In the genomic region with DNA sequence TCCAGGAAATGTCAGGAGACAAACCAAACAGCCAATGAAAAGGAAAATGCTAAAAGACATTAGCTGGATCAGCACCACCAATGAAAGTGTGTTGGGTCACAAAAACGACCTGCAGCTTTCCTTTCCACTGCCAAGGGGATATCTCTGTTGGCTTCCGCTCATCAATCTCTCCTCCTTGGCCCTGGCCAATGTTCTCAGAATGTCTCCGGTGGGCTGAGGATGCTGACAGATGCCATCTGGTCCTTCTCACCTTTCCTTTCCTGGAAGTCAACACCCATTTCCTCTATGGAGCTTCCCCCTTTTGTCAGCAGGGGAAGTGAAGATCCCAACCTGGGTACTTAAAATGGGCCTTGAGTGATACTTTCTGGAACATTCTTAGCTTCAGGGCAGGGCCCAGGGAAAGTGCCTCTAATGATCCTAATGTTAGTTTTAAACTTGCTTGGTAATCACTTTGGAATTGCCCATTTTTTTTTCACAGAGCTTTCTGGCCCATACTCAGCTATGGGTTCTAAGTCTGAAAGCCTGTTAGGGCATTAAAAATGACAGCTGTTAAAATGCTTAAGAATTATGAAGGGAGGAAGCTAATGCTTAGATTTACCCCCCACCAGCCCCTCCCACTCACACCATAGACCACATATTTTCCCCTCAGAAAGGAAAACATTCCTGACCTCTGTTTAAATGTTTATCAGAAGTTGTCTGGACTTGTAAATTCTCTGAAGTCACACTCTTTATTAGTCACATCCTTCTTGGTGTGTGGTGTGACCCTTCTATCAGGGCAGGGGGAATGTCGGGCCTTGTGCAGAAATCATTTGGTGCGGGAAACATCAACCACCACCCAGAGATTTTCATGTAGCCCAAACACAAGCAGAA, we compare ENCODE assay signal across 11 cellular contexts. TPM values are rescaled to one million over a fixed set of nuclear protein-coding genes. Genes with fewer than 3 reads are reported as not detected.
A peak's percentile ranks its signal among the peaks of the same experiment; 100 is the strongest.
DNase-seq lines count a peak whose midpoint lies in the region; ATAC-seq and FAIRE-seq lines count a peak whose summit lies in the region.
"Had no signal": no experiment of that assay in that cellular context is flagged by ENCODE, and none has a peak within 500 bp of the region (broad histone marks: within the 10 kb centered on the region; RNA-seq: fewer than 3 reads in every experiment).

No MANE protein-coding gene starts in this region.

- peaks cover 2 to 3% of the 10 kb centered on the region in 2 donors for H3K4me1 ChIP-seq in esophagus (ENCODE audit: control insufficient read depth in 2 of 2, insufficient read depth in 2 of 2, low read length in 1 of 2)

- DNase-seq in ACHN: peak; percentile 81
- DNase-seq in RCC 7860 (ENCODE audit: low spot score): peak; percentile 95
- peak; percentile 69 for DNase-seq in natural killer cell treated with Interleukin-12 subunit alpha and Interleukin-12 subunit beta and Interleukin-15 and Interleukin-18, amount 100 ng/mL, for 72 hours (ENCODE audit: low spot score)
- DNase-seq in NCI-H526 treated with DMSO at 0.1 percent for 48 hours (lab: John Stamatoyannopoulos, UW): no peak
- no peak for DNase-seq in activated T-cell treated with anti-CD3 and anti-CD28 coated beads, Interleukin-2, amount 50 U/mL, for 1 hour
- DNase-seq: stimulated activated CD4-positive, alpha-beta T cell treated with anti-CD3 and anti-CD28 coated beads, Interleukin-2, amount 100 ng/mL, for 48 hours had no signal

- peak overlapping the region; percentile 87 to 99 for H3K27ac Mint-ChIP-seq in natural killer cell treated with Interleukin-12 subunit alpha and Interleukin-12 subunit beta and Interleukin-15 and Interleukin-18, amount 100 ng/mL, for 72 hours
- H3K27ac Mint-ChIP-seq: activated naive CD8-positive, alpha-beta T cell had no signal

- ATAC-seq in natural killer cell treated with Interleukin-12 subunit alpha and Interleukin-12 subunit beta and Interleukin-15 and Interleukin-18, amount 100 ng/mL, for 72 hours: peak; percentile 77 to 86
- ATAC-seq in GM19035 (IDR thresholded peaks at IDR 0.05; ENCODE audit: unreplicated experiment) (no peak), HG02571 (IDR thresholded peaks at IDR 0.05; ENCODE audit: unreplicated experiment) (no peak)

- peaks cover 56 to 70% of the 10 kb centered on the region in 2 donors for H3K4me1 Mint-ChIP-seq in natural killer cell treated with Interleukin-12 subunit alpha and Interleukin-12 subunit beta and Interleukin-15 and Interleukin-18, amount 100 ng/mL, for 72 hours (ENCODE audit: low read depth in 2 of 2)

- no peaks in the 10 kb centered on the region for H3K9me3 Mint-ChIP-seq in natural killer cell treated with Interleukin-12 subunit alpha and Interleukin-12 subunit beta and Interleukin-15 and Interleukin-18, amount 100 ng/mL, for 72 hours

- peak overlapping the region; percentile 68 for H3K4me3 Mint-ChIP-seq in natural killer cell treated with Interleukin-12 subunit alpha and Interleukin-12 subunit beta and Interleukin-15 and Interleukin-18, amount 100 ng/mL, for 72 hours
- H3K4me3 Mint-ChIP-seq: activated naive CD8-positive, alpha-beta T cell had no signal

- no peak overlapping the region for H3K4me3 ChIP-seq in esophagus (ENCODE audit: low read depth in 1 of 2, low read length in 2 of 2)

- H3K27me3 Mint-ChIP-seq in natural killer cell treated with Interleukin-12 subunit alpha and Interleukin-12 subunit beta and Interleukin-15 and Interleukin-18, amount 100 ng/mL, for 72 hours: no peaks in the 10 kb centered on the region

- H3K27me3 ChIP-seq in esophagus (ENCODE audit: control insufficient read depth in 1 of 2, insufficient read depth in 2 of 2, low read length in 2 of 2): no peaks in the 10 kb centered on the region

- H3K36me3 ChIP-seq in esophagus (ENCODE audit: control insufficient read depth in 2 of 2, insufficient read depth in 2 of 2, low read length in 1 of 2): no peaks in the 10 kb centered on the region

- WGBS in esophagus, 2 donors: 40 to 56% methylated on average over 5 of the region's 5 CpGs

- peak overlapping the region; percentile 61 to 74 for H3K27ac ChIP-seq in esophagus (ENCODE audit: low read depth in 2 of 2, low read length in 1 of 2)
- H3K27ac ChIP-seq: C4-2B had no signal

- in situ Hi-C loops in ACHN (cut with HindIII; ENCODE audit: low pct_ligation_motif_present, low pct_unique_long_range_greater_than_20kb, low sequenced_read_pairs): no loop called here

- H3K36me3 Mint-ChIP-seq in natural killer cell treated with Interleukin-12 subunit alpha and Interleukin-12 subunit beta and Interleukin-15 and Interleukin-18, amount 100 ng/mL, for 72 hours: no peaks in the 10 kb centered on the region
- H3K36me3 Mint-ChIP-seq: activated naive CD8-positive, alpha-beta T cell had no signal

- peak; percentile 98 for FAIRE-seq in RCC 7860 (lab: Jason Lieb, UNC)

- H3K9me3 ChIP-seq in esophagus (ENCODE audit: control insufficient read depth in 2 of 2, insufficient read depth in 1 of 2, low read depth in 1 of 2, low read length in 1 of 2): no peaks in the 10 kb centered on the region

RNA-seq across cellular contexts. Expression of a gene that starts 29.2 kb away (rescaled TPM):
- 10 to 100 TPM; 27.6 to 80.7 TPM for polyA plus RNA-seq in esophagus
- 10 to 100 TPM; 11.7 to 82.1 TPM for total RNA-seq in natural killer cell treated with Interleukin-12 subunit alpha and Interleukin-12 subunit beta and Interleukin-15 and Interleukin-18, amount 100 ng/mL, for 72 hours

Comparison
In these comparisons a context has a peak if more than half of its experiments do, and no peak if none do; other contexts are left out.
1. DNase-seq: peak in ACHN (single experiment), RCC 7860 (single experiment) and natural killer cell treated with Interleukin-12 subunit alpha and Interleukin-12 subunit beta and Interleukin-15 and Interleukin-18, amount 100 ng/mL, for 72 hours (single experiment); none in NCI-H526 treated with DMSO at 0.1 percent for 48 hours (single experiment) and activated T-cell treated with anti-CD3 and anti-CD28 coated beads, Interleukin-2, amount 50 U/mL, for 1 hour (single experiment).
2. ATAC-seq: peak in natural killer cell treated with Interleukin-12 subunit alpha and Interleukin-12 subunit beta and Interleukin-15 and Interleukin-18, amount 100 ng/mL, for 72 hours (2 of 2); none in GM19035 (single experiment) and HG02571 (single experiment).